24 cellular contexts compared by ENCODE assay signal in the genomic region with DNA sequence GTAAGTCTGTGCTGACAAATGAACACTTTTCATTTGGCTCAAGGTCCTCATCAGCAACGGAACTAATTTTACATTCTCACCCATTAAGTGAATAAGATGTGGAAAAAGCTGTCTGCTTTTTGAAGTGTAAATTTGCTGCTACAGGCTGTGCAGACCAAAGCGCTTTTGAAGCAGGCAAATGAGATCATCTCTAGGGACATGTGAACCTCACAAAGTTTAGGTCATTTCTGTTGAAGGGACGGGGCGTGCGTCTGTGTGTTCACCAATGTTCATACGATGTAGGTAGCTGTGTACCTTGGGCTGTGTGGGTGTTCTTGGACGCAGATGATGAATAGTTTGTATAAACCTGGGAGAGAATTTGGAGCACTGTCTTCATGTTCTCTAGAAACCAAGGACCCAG.
DNase-seq lines count a peak whose midpoint lies in the region; FAIRE-seq and TF ChIP-seq lines count a peak whose summit lies in the region.
"Had no signal": no experiment of that assay in that cellular context is flagged by ENCODE, and none has a peak within 500 bp of the region (broad histone marks: within the 10 kb centered on the region; RNA-seq: fewer than 3 reads in every experiment).

No MANE protein-coding gene starts in this region.

- CTCF ChIA-PET in Calu3 (lab: Charles Lee), result no interaction called here

- no peaks in the 10 kb centered on the region for H3K36me3 Mint-ChIP-seq in Calu3 (ENCODE audit: insufficient read depth, unreplicated experiment)
- H3K36me3 Mint-ChIP-seq: CD14-positive monocyte; CD4-positive, alpha-beta memory T cell; CD4-positive, CD25-positive, alpha-beta regulatory T cell; CD8-positive, alpha-beta memory T cell had no signal

- no peak overlapping the region for H2AFZ ChIP-seq in keratinocyte (ENCODE audit: control insufficient read depth, low read length)

- H3K9me3 ChIP-seq in BLaER1, result peaks cover 26% of the 10 kb centered on the region
- H3K9me3 ChIP-seq in BLaER1 treated with 17β-estradiol and CSF1 and Interleukin-3, amounts not matched to agents 10 nM and 100 nM (replicated peaks in 1 of 11), result peaks cover 9 to 26% (median 17%) of the 10 kb centered on the region in 11 experiments; a peak in 19 of 22 replicates
- no peaks in the 10 kb centered on the region for H3K9me3 ChIP-seq in keratinocyte (ENCODE audit: control insufficient read depth, low read depth, low read length)
- H3K9me3 ChIP-seq: BE2C had no signal

- intact Hi-C loops in dorsolateral prefrontal cortex (cut with DNase I), result no loop called here
- intact Hi-C loops in Calu3 (cut with micrococcal nuclease; ENCODE audit: unreplicated experiment), result no loop called here

- TF ChIP-seq CTCF in dorsolateral prefrontal cortex (IDR thresholded peaks at IDR 0.05 in 54 of 56, conservative IDR thresholded peaks at IDR 0.05 in 2 of 56; ENCODE audit: low read depth in 1 of 56, partially characterized antibody in 56 of 56) (no peak), keratinocyte (optimal IDR thresholded peaks at IDR 0.05 in 1 of 3, IDR thresholded peaks at IDR 0.05 in 1 of 3, conservative IDR thresholded peaks at IDR 0.05 in 1 of 3; ENCODE audit: extremely low read depth in 1 of 3, insufficient read depth in 2 of 3, low read length in 3 of 3) (no peak), Calu3 (IDR thresholded peaks at IDR 0.05; ENCODE audit: unreplicated experiment) (no peak)

- no peak overlapping the region for H3K4me3 Mint-ChIP-seq in Calu3 (ENCODE audit: low read depth, unreplicated experiment)
- H3K4me3 Mint-ChIP-seq: CD14-positive monocyte; CD4-positive, alpha-beta memory T cell; CD4-positive, CD25-positive, alpha-beta regulatory T cell; CD8-positive, alpha-beta memory T cell had no signal

- H4K20me1 ChIP-seq in BLaER1 (no peaks in the 10 kb centered on the region), keratinocyte (ENCODE audit: control insufficient read depth, extremely low read depth, insufficient read depth, low read length) (no peaks in the 10 kb centered on the region)
- H4K20me1 ChIP-seq in BLaER1 treated with 17β-estradiol and CSF1 and Interleukin-3, amounts not matched to agents 10 nM and 100 nM, result no peaks in the 10 kb centered on the region

- H3K4me3 ChIP-seq in BLaER1 (no peak overlapping the region), dorsolateral prefrontal cortex (no peak overlapping the region), keratinocyte (ENCODE audit: control insufficient read depth in 2 of 3, extremely low read depth in 1 of 3, insufficient read depth in 2 of 3, low read depth in 1 of 3, low read length in 3 of 3) (no peak overlapping the region)
- no peak overlapping the region for H3K4me3 ChIP-seq in BLaER1 treated with 17β-estradiol and CSF1 and Interleukin-3, amounts not matched to agents 10 nM and 100 nM

- H3K9me1 ChIP-seq in keratinocyte (ENCODE audit: control insufficient read depth, extremely low read depth, insufficient read depth, low read length), result no peaks in the 10 kb centered on the region

- dilution Hi-C loops in keratinocyte (cut with MboI; ENCODE audit: extremely low pct_ligation_motif_present, low sequenced_read_pairs), result no loop called here

- H3K9me3 Mint-ChIP-seq in Calu3 (ENCODE audit: low read depth, unreplicated experiment), result no peaks in the 10 kb centered on the region
- H3K9me3 Mint-ChIP-seq: CD8-positive, alpha-beta memory T cell had no signal

- H3K9ac ChIP-seq in BLaER1, result no peak overlapping the region
- no peak overlapping the region for H3K9ac ChIP-seq in BLaER1 treated with 17β-estradiol and CSF1 and Interleukin-3, amounts not matched to agents 10 nM and 100 nM
- no peak overlapping the region for H3K9ac ChIP-seq in keratinocyte (ENCODE audit: control insufficient read depth, extremely low read depth, insufficient read depth, low read length)

- no peaks in the 10 kb centered on the region; the same call in 1 of the 2 replicates for H3K36me3 ChIP-seq in BLaER1
- H3K36me3 ChIP-seq in BLaER1 treated with 17β-estradiol and CSF1 and Interleukin-3, amounts not matched to agents 10 nM and 100 nM, result no peaks in the 10 kb centered on the region
- H3K36me3 ChIP-seq in keratinocyte (ENCODE audit: control insufficient read depth in 2 of 2, extremely low read depth in 1 of 2, insufficient read depth in 2 of 2, low read length in 2 of 2), result no peaks in the 10 kb centered on the region
- H3K36me3 ChIP-seq: BE2C had no signal

- DNase-seq in dorsolateral prefrontal cortex (no peak), keratinocyte (ENCODE audit: low read depth, low spot score) (no peak), NCI-H510A treated with DMSO at 0.1 percent for 48 hours (lab: John Stamatoyannopoulos, UW) (no peak), NCI-H748 (lab: John Stamatoyannopoulos, UW; ENCODE audit: unreplicated experiment) (no peak), Calu3 (no peak)
- no peak for DNase-seq in effector CD4-positive, alpha-beta T cell
- DNase-seq: 8988T; ACHN; BE2C; C1 segment of cervical spinal cord; CD4-positive, alpha-beta memory T cell; CD4-positive, CD25-positive, alpha-beta regulatory T cell; CD8-positive, alpha-beta memory T cell; COR-L47; DMS79 treated with DMSO at 0.1 percent for 48 hours; GF-D8 had no signal

- H3K27ac Mint-ChIP-seq in Calu3 (ENCODE audit: unreplicated experiment), result no peak overlapping the region
- H3K27ac Mint-ChIP-seq: CD14-positive monocyte; CD4-positive, alpha-beta memory T cell; CD4-positive, CD25-positive, alpha-beta regulatory T cell; CD8-positive, alpha-beta memory T cell had no signal

- H3K4me2 ChIP-seq in BLaER1, result peak overlapping the region; percentile 83
- peak overlapping the region in 8 of 11 experiments; percentile 8 to 89 (median 40); a peak in 14 of 22 replicates for H3K4me2 ChIP-seq in BLaER1 treated with 17β-estradiol and CSF1 and Interleukin-3, amounts not matched to agents 10 nM and 100 nM
- no peak overlapping the region for H3K4me2 ChIP-seq in keratinocyte (ENCODE audit: control insufficient read depth, extremely low read depth, insufficient read depth, low read depth, low read length)

- H3K79me2 ChIP-seq in keratinocyte (ENCODE audit: control insufficient read depth, insufficient read depth, low read length), result no peaks in the 10 kb centered on the region

- no TSS peak for BruUV-seq in Calu3 (replicated peaks; lab: Mats Ljungman, UMichigan)

- H3K4me1 ChIP-seq in BLaER1 (peaks cover 61% of the 10 kb centered on the region), keratinocyte (ENCODE audit: control insufficient read depth, extremely low read depth, insufficient read depth, low read length) (peaks cover 8% of the 10 kb centered on the region)
- peaks cover 40 to 65% (median 57%) of the 10 kb centered on the region in 10 experiments for H3K4me1 ChIP-seq in BLaER1 treated with 17β-estradiol and CSF1 and Interleukin-3, amounts not matched to agents 10 nM and 100 nM
- H3K4me1 ChIP-seq: BE2C had no signal

- peak; percentile 20 for FAIRE-seq in keratinocyte (lab: Jason Lieb, UNC)
- FAIRE-seq: A204.1, D721Med, G401.6, GM12891, GM19239 had no signal

- H3K27me3 Mint-ChIP-seq in Calu3 (ENCODE audit: unreplicated experiment), result no peaks in the 10 kb centered on the region

- peaks cover 2% of the 10 kb centered on the region for H3K4me1 Mint-ChIP-seq in Calu3 (ENCODE audit: low read depth, unreplicated experiment)

- H3K27me3 ChIP-seq in BLaER1, result no peaks in the 10 kb centered on the region
- H3K27me3 ChIP-seq in BLaER1 treated with 17β-estradiol and CSF1 and Interleukin-3, amounts not matched to agents 10 nM and 100 nM, result peaks cover 0 to 4% (median 0%) of the 10 kb centered on the region in 11 experiments; a peak in 1 of 22 replicates
- no peaks in the 10 kb centered on the region for H3K27me3 ChIP-seq in dorsolateral prefrontal cortex
- no peaks in the 10 kb centered on the region for H3K27me3 ChIP-seq in keratinocyte (ENCODE audit: control insufficient read depth, extremely low read depth, insufficient read depth, low read length)
- H3K27me3 ChIP-seq: BE2C had no signal

- H3K27ac ChIP-seq in BLaER1 (no peak overlapping the region), dorsolateral prefrontal cortex (peak overlapping the region in 30 of 59 donors; percentile 8 to 74 (median 42)), keratinocyte (ENCODE audit: control insufficient read depth, insufficient read depth, low read length) (no peak overlapping the region)
- H3K27ac ChIP-seq in BLaER1 treated with 17β-estradiol and CSF1 and Interleukin-3, amounts not matched to agents 10 nM and 100 nM, result no peak overlapping the region

Comparison
In these comparisons a context has a peak if more than half of its experiments do, and no peak if none do; other contexts are left out.
1. H3K27ac ChIP-seq: peak in dorsolateral prefrontal cortex (30 of 59); none in BLaER1 (single experiment), BLaER1 treated with 17β-estradiol and CSF1 and Interleukin-3, amounts not matched to agents 10 nM and 100 nM (0 of 11) and keratinocyte (single experiment).